26 cellular contexts compared by ENCODE assay signal in genomic region chr15:82303956-82304640, GRCh38. TPM values are rescaled to one million over a fixed set of nuclear protein-coding genes. Genes with fewer than 3 reads are reported as not detected.
"Had no signal": no experiment of that assay in that cellular context is flagged by ENCODE, and none has a peak within 500 bp of the region (broad histone marks: within the 10 kb centered on the region; RNA-seq: fewer than 3 reads in every experiment).

No MANE protein-coding gene starts in this region.

- H3K4me3 ChIP-seq: ascending aorta, body of pancreas, MG63 had no signal

- H3K36me3 ChIP-seq: ascending aorta, MG63 had no signal

- H3K27ac ChIP-seq: ascending aorta, body of pancreas had no signal

- H3K27me3 ChIP-seq: ascending aorta, body of pancreas, MG63 had no signal

- DNase-seq: activated CD4-positive, alpha-beta T cell treated with anti-CD3 and anti-CD28 coated beads, Interleukin-2, amount 50 U/mL, for 1 hour; activated CD4-positive, CD25-positive, alpha-beta regulatory T cell; activated CD8-positive, alpha-beta memory T cell treated with anti-CD3 and anti-CD28 coated beads, Interleukin-2, amount 50 U/mL, for 48 hours; activated CD8-positive, alpha-beta T cell treated with anti-CD3 and anti-CD28 coated beads, Interleukin-2, amount 10 ng/mL, durations not matched to agents 7 days and 5 days; activated effector memory CD4-positive, alpha-beta T cell treated with anti-CD3 and anti-CD28 coated beads, Interleukin-2, amount 50 U/mL, for 16 hours; activated naive CD4-positive, alpha-beta T cell treated with Interleukin-2 at 50 U/mL for 16 hours; activated naive CD8-positive, alpha-beta T cell treated with anti-CD3 and anti-CD28 coated beads, Interleukin-2, amount 50 U/mL, for 24 hours; activated T-cell treated with anti-CD3 and anti-CD28 coated beads, Interleukin-2, amount 50 U/mL, for 1 hour; amniotic stem cell; body of pancreas; central memory CD4-positive, alpha-beta T cell; MG63; MV-4-11; NCI-H1105; NCI-H1436; NCI-H1694 treated with DMSO at 0.1 percent for 48 hours; NCI-H2029 treated with DMSO at 0.1 percent for 48 hours; NCI-H345; NCI-H510A; NCI-H69; NK-92 treated with Interleukin-12 subunit alpha and Interleukin-12 subunit beta, amount 100 ng/mL, for 24 hours; SHP77 treated with DMSO at 0.1 percent for 48 hours; T-helper 17 cell; T-helper 9 cell had no signal

- ATAC-seq: activated CD8-positive, alpha-beta T cell treated with anti-CD3 and anti-CD28 coated beads, Interleukin-2, amount 10 ng/mL, durations not matched to agents 7 days and 5 days; body of pancreas; T-helper 17 cell had no signal

- H3K9me3 ChIP-seq: ascending aorta, body of pancreas, MG63 had no signal

- H3K4me1 ChIP-seq: ascending aorta, body of pancreas had no signal

RNA-seq across cellular contexts. Expression of gene SAXO2, which starts 41.5 kb away (rescaled TPM):
- total RNA-seq: ascending aorta, SK-MEL-5 had no signal
